In the genomic region with DNA sequence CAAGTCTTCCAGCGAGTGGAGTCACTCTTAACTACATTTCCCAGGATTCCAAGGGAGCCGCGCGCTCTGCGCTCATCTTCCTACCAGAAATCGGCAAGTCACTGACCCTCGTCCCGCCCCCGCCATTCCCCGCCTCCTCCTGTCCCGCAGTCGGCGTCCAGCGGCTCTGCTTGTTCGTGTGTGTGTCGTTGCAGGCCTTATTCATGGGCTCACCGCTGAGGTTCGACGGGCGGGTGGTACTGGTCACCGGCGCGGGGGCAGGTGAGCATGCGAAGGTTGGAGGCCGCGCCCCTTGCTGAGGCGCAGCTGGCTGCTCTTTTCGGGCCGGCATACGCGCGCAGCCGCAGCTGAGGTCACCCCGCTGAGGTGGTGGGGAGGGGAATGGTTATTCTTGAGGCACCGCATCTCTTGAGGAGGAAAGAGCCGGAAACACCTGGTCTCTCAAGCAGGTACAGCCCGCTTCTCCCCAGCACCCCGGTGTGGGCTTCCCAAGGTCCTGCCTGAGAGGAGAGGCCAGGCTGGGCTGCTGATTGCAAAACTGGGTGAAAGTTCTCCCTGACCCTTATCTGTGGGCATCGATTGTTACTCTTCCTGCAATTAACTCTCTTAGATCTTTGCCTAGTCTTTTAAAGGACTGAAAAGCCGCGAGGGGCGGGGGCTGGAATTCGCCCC, we compare ENCODE assay signal across 8 cellular contexts. TPM values are rescaled to one million over a fixed set of nuclear protein-coding genes. Genes with fewer than 3 reads are reported as not detected.
DNase-seq lines count a peak whose midpoint lies in the region; ATAC-seq and TF ChIP-seq lines count a peak whose summit lies in the region.

HSD17B4 (plus strand) TSS at position 125 of the 672 bp plus-strand sequence; CDS start at position 204, 79 bp downstream.

- H3K4me2 ChIP-seq in mammary epithelial cell (ENCODE audit: insufficient read depth, low read depth, low read length) (peak within 1 kb of the TSS; percentile 88), smooth muscle cell (peak within 1 kb of the TSS; percentile 85)

- H3K27ac ChIP-seq in ACC112 (ENCODE audit: low read depth, low read length) = no peak within 1 kb of the TSS
- H3K27ac ChIP-seq in WERI-Rb-1 = peak within 1 kb of the TSS; percentile 86
- H3K27ac ChIP-seq in mammary epithelial cell (ENCODE audit: insufficient read depth, low read depth, low read length) = peak within 1 kb of the TSS; percentile 67
- peak within 1 kb of the TSS; percentile 51 for H3K27ac ChIP-seq in smooth muscle cell (ENCODE audit: low read depth)

- H3K79me2 ChIP-seq in ACC112 (ENCODE audit: control insufficient read depth, insufficient read depth, low read length, unreplicated experiment) (peaks cover 8% of the 10 kb centered on the region), mammary epithelial cell (ENCODE audit: insufficient read depth, low read length) (peaks cover 24% of the 10 kb centered on the region), smooth muscle cell (ENCODE audit: low read depth) (peaks cover 18% of the 10 kb centered on the region)

- intact Hi-C loops in mammary epithelial cell (cut with micrococcal nuclease) = no loop called here

- TF ChIP-seq CTCF in WERI-Rb-1 (IDR thresholded peaks at IDR 0.05; ENCODE audit: low read depth, low read length) (no peak), mammary epithelial cell (conservative IDR thresholded peaks at IDR 0.05 in 1 of 2, IDR thresholded peaks at IDR 0.05 in 1 of 2; ENCODE audit: extremely low read depth in 1 of 2, insufficient read depth in 1 of 2, low read depth in 1 of 2, low read length in 2 of 2) (no peak), smooth muscle cell (IDR thresholded peaks at IDR 0.05; ENCODE audit: borderline replicate concordance, insufficient read depth, poor library complexity, severe bottlenecking) (no peak)

- H4K20me1 ChIP-seq in mammary epithelial cell (ENCODE audit: insufficient read depth, low read length) = no peaks in the 10 kb centered on the region
- no peaks in the 10 kb centered on the region for H4K20me1 ChIP-seq in smooth muscle cell (ENCODE audit: low read depth)

- dilution Hi-C loops in mammary epithelial cell (cut with HindIII; ENCODE audit: low sequenced_read_pairs) = no loop called here

- DNase-seq in NCI-H2196 (lab: John Stamatoyannopoulos, UW; ENCODE audit: unreplicated experiment) = peak; percentile 88
- peak; percentile 92 for DNase-seq in WERI-Rb-1
- DNase-seq in mammary epithelial cell = peak; percentile 87
- DNase-seq in iPS-NIHi7 (ENCODE audit: extremely low spot score) = peak; percentile 87
- DNase-seq in smooth muscle cell (lab: John Stamatoyannopoulos, UW; ENCODE audit: unreplicated experiment) = peak; percentile 48

- H3K9ac ChIP-seq in mammary epithelial cell (ENCODE audit: insufficient read depth, low read length) = peak within 1 kb of the TSS; percentile 87
- H3K9ac ChIP-seq in smooth muscle cell (ENCODE audit: low read depth) = peak within 1 kb of the TSS; percentile 77

- H3K9me3 ChIP-seq in WERI-Rb-1 (ENCODE audit: severe bottlenecking) = peaks cover 18% of the 10 kb centered on the region
- no peaks in the 10 kb centered on the region for H3K9me3 ChIP-seq in mammary epithelial cell (replicated peaks; ENCODE audit: insufficient read depth, low read length)
- no peaks in the 10 kb centered on the region for H3K9me3 ChIP-seq in smooth muscle cell (replicated peaks; ENCODE audit: low read depth)

- H2AFZ ChIP-seq in ACC112 (ENCODE audit: low read length, unreplicated experiment) (peak within 1 kb of the TSS; percentile 97), mammary epithelial cell (ENCODE audit: low read depth, low read length) (peak within 1 kb of the TSS; percentile 98), smooth muscle cell (ENCODE audit: low read depth) (peak within 1 kb of the TSS; percentile 95)

- H3K36me3 ChIP-seq in ACC112 (ENCODE audit: insufficient read depth, low read length) (no peaks in the 10 kb centered on the region), WERI-Rb-1 (peaks cover 15% of the 10 kb centered on the region), mammary epithelial cell (ENCODE audit: insufficient read depth, low read length) (no peaks in the 10 kb centered on the region), smooth muscle cell (ENCODE audit: low read depth) (no peaks in the 10 kb centered on the region)

- H3K4me1 ChIP-seq in ACC112 (ENCODE audit: control insufficient read depth, insufficient read depth, low read length, unreplicated experiment) (peaks cover 8% of the 10 kb centered on the region), mammary epithelial cell (ENCODE audit: insufficient read depth, low read length) (peaks cover 9% of the 10 kb centered on the region), smooth muscle cell (ENCODE audit: low read depth) (peaks cover 7% of the 10 kb centered on the region)

- no TSS peak for BruUV-seq in mammary epithelial cell (replicated peaks; lab: Mats Ljungman, UMichigan)

- H3K4me3 ChIP-seq in ACC112 (ENCODE audit: low read depth, low read length) (peak within 1 kb of the TSS; percentile 90), WERI-Rb-1 (ENCODE audit: low read depth, low read length) (peak within 1 kb of the TSS; percentile 77), mammary epithelial cell (replicated peaks in 1 of 3; ENCODE audit: insufficient read depth in 1 of 3, low read depth in 2 of 3, low read length in 3 of 3) (peak within 1 kb of the TSS; percentile 74 to 88 (median 76)), smooth muscle cell (peak within 1 kb of the TSS; percentile 93)

- CTCF ChIA-PET in mammary epithelial cell (lab: Charles Lee; ENCODE audit: low non-redundant PET) = no interaction called here

- H3K27me3 ChIP-seq in ACC112 (ENCODE audit: insufficient read depth, low read length) = 0 out of 2 replicates have a peak, but pooled peaks cover 4% of the 10 kb centered on the region
- H3K27me3 ChIP-seq in WERI-Rb-1 (ENCODE audit: insufficient read depth, low read depth, severe bottlenecking) = no peaks in the 10 kb centered on the region
- no peaks in the 10 kb centered on the region for H3K27me3 ChIP-seq in mammary epithelial cell (ENCODE audit: insufficient read depth, low read length)
- H3K27me3 ChIP-seq in smooth muscle cell (ENCODE audit: low read depth) = no peaks in the 10 kb centered on the region

- no peaks in the 10 kb centered on the region for H3F3A ChIP-seq in smooth muscle cell (ENCODE audit: low read depth)

- in situ Hi-C loops in mammary epithelial cell (cut with MboI; ENCODE audit: low sequenced_read_pairs in 2 of 2) = loop anchor here in 1 of 2 donors (25.0 kb wide), 1 partner anchor 285 kb away; no protein-coding TSS in a partner anchor

- peak; percentile 95 for ATAC-seq in GM18868 (IDR thresholded peaks at IDR 0.05; ENCODE audit: unreplicated experiment)
- ATAC-seq in HG03108 (IDR thresholded peaks at IDR 0.05; ENCODE audit: unreplicated experiment) = peak; percentile 95

- 2% methylated on average over 24 of the region's 43 CpGs for WGBS in mammary epithelial cell (ENCODE audit: low coverage, missing lambda C conversion rate)
- under 1% methylated on average over 43 of the region's 43 CpGs for WGBS in smooth muscle cell (ENCODE audit: low lambda C conversion rate)

RNA-seq across cellular contexts. Expression of gene HSD17B4, which starts in this region (rescaled TPM):
- total RNA-seq in mammary epithelial cell = 100 to 1,000 TPM; 131 to 168 TPM
- polyA plus RNA-seq in mammary epithelial cell = 139 TPM
- 207 TPM for polyA minus RNA-seq in mammary epithelial cell
- total RNA-seq in smooth muscle cell = 116 and 136 TPM in 2 replicates
- polyA plus RNA-seq in smooth muscle cell = 64.5 and 79.5 TPM in 2 replicates
